ENCODE assay signal across 8 cellular contexts in genomic region chr7:151408839-151409554, GRCh38. TPM values are rescaled to one million over a fixed set of nuclear protein-coding genes. Genes with fewer than 3 reads are reported as not detected.
DNase-seq lines count a peak whose midpoint lies in the region; ATAC-seq, FAIRE-seq and TF ChIP-seq lines count a peak whose summit lies in the region.

No MANE protein-coding gene starts in this region.

- H4K20me1 ChIP-seq in MM.1S (ENCODE audit: insufficient read depth, low read length) (no peaks in the 10 kb centered on the region), GM23248 (ENCODE audit: insufficient read depth) (no peaks in the 10 kb centered on the region)

- WGBS in GM23248 (ENCODE audit: low coverage in 1 of 2, low lambda C conversion rate in 2 of 2, missing lambda C conversion rate in 2 of 2), 2 experiments: 34% methylated on average over 31 to 35 of the region's 47 CpGs

- no peaks in the 10 kb centered on the region for H3K9me3 Mint-ChIP-seq in activated naive CD8-positive, alpha-beta T cell treated with anti-CD3 and anti-CD28 coated beads, Interleukin-2, amount 10 ng/mL, durations not matched to agents 7 days and 5 days

- H3K4me3 ChIP-seq in MM.1S (ENCODE audit: low read length): no peak overlapping the region
- peak overlapping the region in 1 of 2 donors; percentile 43 for H3K4me3 ChIP-seq in kidney (ENCODE audit: low read length in 2 of 2)
- no peak overlapping the region for H3K4me3 ChIP-seq in GM23248

- H3K27ac ChIP-seq in MM.1S (ENCODE audit: low read length) (no peak overlapping the region), kidney (ENCODE audit: low read depth in 2 of 2, low read length in 2 of 2) (no peak overlapping the region), GM23248 (no peak overlapping the region)

- H2AFZ ChIP-seq in MM.1S (ENCODE audit: low read length): no peak overlapping the region
- H2AFZ ChIP-seq in GM23248: no peak overlapping the region

- H3K4me3 Mint-ChIP-seq in activated naive CD8-positive, alpha-beta T cell treated with anti-CD3 and anti-CD28 coated beads, Interleukin-2, amount 10 ng/mL, durations not matched to agents 7 days and 5 days: peak overlapping the region; percentile 40

- H3K9me2 ChIP-seq in MM.1S (replicated peaks; ENCODE audit: insufficient read depth, low read length) (no peaks in the 10 kb centered on the region), GM23248 (ENCODE audit: insufficient read depth) (no peaks in the 10 kb centered on the region)

- H3K4me1 ChIP-seq in MM.1S (ENCODE audit: low read length) (no peaks in the 10 kb centered on the region), kidney (ENCODE audit: control insufficient read depth in 1 of 2, insufficient read depth in 1 of 2, low read depth in 1 of 2, low read length in 2 of 2) (peaks cover under 1 to 7% of the 10 kb centered on the region in 2 donors), GM23248 (ENCODE audit: insufficient read depth) (peaks cover 5% of the 10 kb centered on the region)

- peak; percentile 61 for ATAC-seq in GM18867 (IDR thresholded peaks at IDR 0.05; ENCODE audit: unreplicated experiment)
- peak; percentile 68 for ATAC-seq in activated naive CD8-positive, alpha-beta T cell treated with anti-CD3 and anti-CD28 coated beads, Interleukin-2, amount 10 ng/mL, durations not matched to agents 7 days and 5 days (ENCODE audit: low read depth)
- peak; percentile 24 for ATAC-seq in stimulated activated naive CD8-positive, alpha-beta T cell treated with anti-CD3 and anti-CD28 coated beads, Interleukin-15, Interleukin-2, amounts not matched to agents 100 U/mL and 50 U/mL, for 24 hours

- no peak overlapping the region for H3K9ac ChIP-seq in MM.1S (ENCODE audit: low read length)
- no peak overlapping the region for H3K9ac ChIP-seq in kidney (ENCODE audit: low read length in 2 of 2)
- H3K9ac ChIP-seq in GM23248: no peak overlapping the region

- H3K4me2 ChIP-seq in MM.1S (ENCODE audit: low read depth, low read length) (0 out of 2 replicates have a peak overlapping the region, but pooled peaks have one; percentile 25), GM23248 (ENCODE audit: unreplicated experiment) (no peak overlapping the region)

- H3K36me3 Mint-ChIP-seq in activated naive CD8-positive, alpha-beta T cell treated with anti-CD3 and anti-CD28 coated beads, Interleukin-2, amount 10 ng/mL, durations not matched to agents 7 days and 5 days: no peaks in the 10 kb centered on the region

- DNase-seq in MM.1S: peak; percentile 45
- DNase-seq in activated naive CD8-positive, alpha-beta T cell treated with anti-CD3 and anti-CD28 coated beads, Interleukin-2, amount 10 ng/mL, durations not matched to agents 7 days and 5 days: no peak
- peak; percentile 81 for DNase-seq in kidney
- DNase-seq in stimulated activated naive CD8-positive, alpha-beta T cell treated with anti-CD3 and anti-CD28 coated beads, Interleukin-15, Interleukin-2, amounts not matched to agents 100 U/mL and 50 U/mL, for 24 hours: no peak
- DNase-seq in NCI-H446 treated with DMSO at 0.1 percent for 48 hours (lab: John Stamatoyannopoulos, UW): no peak
- no peak for DNase-seq in GM23248
- DNase-seq in posterior vena cava (ENCODE audit: low spot score): no peak

- H3K27me3 ChIP-seq in MM.1S (replicated peaks; ENCODE audit: insufficient read depth, low read length): peaks cover 71% of the 10 kb centered on the region
- peaks cover 54% of the 10 kb centered on the region; the same call in 1 of the 2 replicates for H3K27me3 ChIP-seq in GM23248 (replicated peaks; ENCODE audit: insufficient read depth)

- H3K27me3 Mint-ChIP-seq in activated naive CD8-positive, alpha-beta T cell treated with anti-CD3 and anti-CD28 coated beads, Interleukin-2, amount 10 ng/mL, durations not matched to agents 7 days and 5 days: peaks cover 43% of the 10 kb centered on the region

- intact Hi-C loops in kidney (cut with DNase I): no loop called here
- intact Hi-C loops in posterior vena cava (cut with DNase I): no loop called here

- H3K9me3 ChIP-seq in MM.1S (replicated peaks; ENCODE audit: insufficient read depth, low read length) (no peaks in the 10 kb centered on the region), kidney (ENCODE audit: control insufficient read depth in 1 of 2, low read length in 2 of 2) (no peaks in the 10 kb centered on the region), GM23248 (ENCODE audit: low read depth) (no peaks in the 10 kb centered on the region)

- POLR2A ChIA-PET in activated naive CD8-positive, alpha-beta T cell treated with anti-CD3 and anti-CD28 coated beads, Interleukin-2, amount 10 ng/mL, durations not matched to agents 7 days and 5 days (lab: Charles Lee): interaction anchor here (0.7 kb wide), 1 partner anchor 57 kb away, joined by 3 read pairs; no protein-coding TSS in a partner anchor

- in situ Hi-C loops in GM23248 (cut with MboI): no loop called here

- no peak for TF ChIP-seq CTCF in MM.1S (IDR thresholded peaks at IDR 0.05; ENCODE audit: low read length)
- TF ChIP-seq CTCF in kidney (IDR thresholded peaks at IDR 0.05; ENCODE audit: borderline replicate concordance, extremely low read depth, insufficient read depth): no peak

- H3K4me1 Mint-ChIP-seq in activated naive CD8-positive, alpha-beta T cell treated with anti-CD3 and anti-CD28 coated beads, Interleukin-2, amount 10 ng/mL, durations not matched to agents 7 days and 5 days: peaks cover 8% of the 10 kb centered on the region

- H3K36me3 ChIP-seq in MM.1S (replicated peaks; ENCODE audit: insufficient read depth, low read length): no peaks in the 10 kb centered on the region
- H3K36me3 ChIP-seq in kidney (ENCODE audit: control insufficient read depth in 1 of 2, insufficient read depth in 2 of 2, low read length in 2 of 2): no peaks in the 10 kb centered on the region
- H3K36me3 ChIP-seq in GM23248 (ENCODE audit: low read depth): no peaks in the 10 kb centered on the region

- no peak for FAIRE-seq in kidney (lab: Jason Lieb, UNC)

- H3K79me2 ChIP-seq in MM.1S (ENCODE audit: low read length) (no peaks in the 10 kb centered on the region), GM23248 (ENCODE audit: insufficient read depth) (no peaks in the 10 kb centered on the region)

- H3F3A ChIP-seq in MM.1S (ENCODE audit: insufficient read depth, low read length) (no peaks in the 10 kb centered on the region), GM23248 (ENCODE audit: insufficient read depth) (no peaks in the 10 kb centered on the region)

- no peak overlapping the region for H3K27ac Mint-ChIP-seq in activated naive CD8-positive, alpha-beta T cell treated with anti-CD3 and anti-CD28 coated beads, Interleukin-2, amount 10 ng/mL, durations not matched to agents 7 days and 5 days

RNA-seq across cellular contexts. Expression of gene WDR86, which starts 0.8 kb away (rescaled TPM):
- total RNA-seq in activated naive CD8-positive, alpha-beta T cell treated with anti-CD3 and anti-CD28 coated beads, Interleukin-2, amount 10 ng/mL, durations not matched to agents 7 days and 5 days: 1 to 10 TPM; 2.1 to 4.0 TPM
- total RNA-seq in kidney: 5.9 TPM
- 1.8 TPM for polyA plus RNA-seq in kidney (ENCODE audit: insufficient read depth, low read depth, low replicate concordance)
- 0.25 TPM in 1 of 2 replicates, not detected in the other for total RNA-seq in GM23248 (2014; rRNA removed; shearing (Covaris generic))
- polyA plus RNA-seq in GM23248 (2016; fragmentation: Nextera tagmentation; extraction: Ambion mirVana): not detected in 2 replicates
- 1 to 10 TPM; 4.1 to 6.2 TPM for total RNA-seq in posterior vena cava

RNA-seq across cellular contexts. Expression of gene CRYGN, which starts 30.9 kb away (rescaled TPM):
- total RNA-seq in activated naive CD8-positive, alpha-beta T cell treated with anti-CD3 and anti-CD28 coated beads, Interleukin-2, amount 10 ng/mL, durations not matched to agents 7 days and 5 days: under 1 TPM; 0.25 to 0.91 TPM
- total RNA-seq in kidney (0.22 TPM), posterior vena cava (1 to 10 TPM in 1 of 2 donors, under 1 TPM in 1; 0.42 to 1.1 TPM)
- polyA plus RNA-seq in kidney (ENCODE audit: insufficient read depth, low read depth, low replicate concordance) (not detected), GM23248 (2016; fragmentation: Nextera tagmentation; extraction: Ambion mirVana) (not detected in 2 replicates)
- not detected in 2 replicates for total RNA-seq in GM23248 (2014; rRNA removed; shearing (Covaris generic))

Comparison
In these comparisons a context has a peak if more than half of its experiments do, and no peak if none do; other contexts are left out.
1. DNase-seq: peak in MM.1S (single experiment) and kidney (single experiment); none in activated naive CD8-positive, alpha-beta T cell treated with anti-CD3 and anti-CD28 coated beads, Interleukin-2, amount 10 ng/mL, durations not matched to agents 7 days and 5 days (single experiment), stimulated activated naive CD8-positive, alpha-beta T cell treated with anti-CD3 and anti-CD28 coated beads, Interleukin-15, Interleukin-2, amounts not matched to agents 100 U/mL and 50 U/mL, for 24 hours (single experiment), NCI-H446 treated with DMSO at 0.1 percent for 48 hours (single experiment), GM23248 (single experiment) and posterior vena cava (single experiment).
2. Peak in every context shown above with its lines, with median percentiles within 50 percentile points of each other: ATAC-seq.